In genomic region chr2:168448980-168449379, GRCh38 we compare ENCODE assay signal across 26 cellular contexts.
"Had no signal": no experiment of that assay in that cellular context is flagged by ENCODE, and none has a peak within 500 bp of the region (broad histone marks: within the 10 kb centered on the region; RNA-seq: fewer than 3 reads in every experiment).

No MANE protein-coding gene starts in this region.

- ATAC-seq: activated CD4-positive, alpha-beta T cell treated with anti-CD3 and anti-CD28 coated beads for 36 hours; activated T-helper 17 cell treated with anti-CD3 and anti-CD28 coated beads, Interleukin-2, amount 50 U/mL, for 72 hours; body of pancreas had no signal

- H3K9me3 ChIP-seq: ascending aorta, body of pancreas had no signal

- DNase-seq: activated CD4-positive, alpha-beta memory T cell treated with anti-CD3 and anti-CD28 coated beads, Interleukin-2, amount 10 ng/mL, durations not matched to agents 7 days and 5 days; activated CD4-positive, alpha-beta T cell treated with anti-CD3 and anti-CD28 coated beads for 36 hours; activated CD4-positive, alpha-beta T cell treated with anti-CD3 and anti-CD28 coated beads, Interleukin-2, amount 50 U/mL, for 1 hour; activated gamma-delta T cell; activated naive CD4-positive, alpha-beta T cell treated with anti-CD3 and anti-CD28 coated beads for 36 hours; activated T-cell treated with anti-CD3 and anti-CD28 coated beads for 4 hours; activated T-cell treated with anti-CD3 and anti-CD28 coated beads, Interleukin-2, amount 50 U/mL, for 48 hours; body of pancreas; central memory CD4-positive, alpha-beta T cell; Karpas-422; MM.1S; NCI-H1105 treated with DMSO at 0.1 percent for 48 hours; NCI-H146; NCI-H187 treated with DMSO at 0.1 percent for 48 hours; NCI-H2081 treated with DMSO at 0.1 percent for 48 hours; NCI-H2171; NCI-H2227 treated with DMSO at 0.1 percent for 48 hours; NCI-H446 treated with DMSO at 0.1 percent for 48 hours; NCI-H524 treated with DMSO at 0.1 percent for 48 hours; NCI-H774; SIG-M5; T-helper 1 cell; WERI-Rb-1 had no signal

- H3K27ac ChIP-seq: ascending aorta, body of pancreas, WERI-Rb-1 had no signal

- FAIRE-seq: bronchial epithelial cell had no signal

- H3K36me3 ChIP-seq: ascending aorta, WERI-Rb-1 had no signal

- H3K4me1 Mint-ChIP-seq: activated CD4-positive, alpha-beta memory T cell treated with anti-CD3 and anti-CD28 coated beads, Interleukin-2, amount 10 ng/mL, durations not matched to agents 7 days and 5 days; activated T-helper 17 cell treated with anti-CD3 and anti-CD28 coated beads, Interleukin-2, amount 50 U/mL, for 72 hours had no signal

- H3K27ac Mint-ChIP-seq: activated CD4-positive, alpha-beta memory T cell treated with anti-CD3 and anti-CD28 coated beads, Interleukin-2, amount 10 ng/mL, durations not matched to agents 7 days and 5 days; activated CD4-positive, alpha-beta T cell treated with anti-CD3 and anti-CD28 coated beads for 36 hours; activated naive CD4-positive, alpha-beta T cell treated with anti-CD3 and anti-CD28 coated beads for 36 hours; activated T-helper 17 cell treated with anti-CD3 and anti-CD28 coated beads, Interleukin-2, amount 50 U/mL, for 72 hours had no signal

- H3K27me3 ChIP-seq: ascending aorta, body of pancreas had no signal

- H3K27me3 Mint-ChIP-seq: activated CD4-positive, alpha-beta memory T cell treated with anti-CD3 and anti-CD28 coated beads, Interleukin-2, amount 10 ng/mL, durations not matched to agents 7 days and 5 days; activated CD4-positive, alpha-beta T cell treated with anti-CD3 and anti-CD28 coated beads for 36 hours; activated T-helper 17 cell treated with anti-CD3 and anti-CD28 coated beads, Interleukin-2, amount 50 U/mL, for 72 hours had no signal

- H3K4me1 ChIP-seq: ascending aorta, body of pancreas had no signal

- H3K4me3 Mint-ChIP-seq: activated CD4-positive, alpha-beta memory T cell treated with anti-CD3 and anti-CD28 coated beads, Interleukin-2, amount 10 ng/mL, durations not matched to agents 7 days and 5 days; activated CD4-positive, alpha-beta T cell treated with anti-CD3 and anti-CD28 coated beads for 36 hours; activated naive CD4-positive, alpha-beta T cell treated with anti-CD3 and anti-CD28 coated beads for 36 hours; activated T-helper 17 cell treated with anti-CD3 and anti-CD28 coated beads, Interleukin-2, amount 50 U/mL, for 72 hours had no signal

- H3K4me3 ChIP-seq: ascending aorta, body of pancreas had no signal
